1 cellular context compared by ENCODE assay signal in the genomic region with DNA sequence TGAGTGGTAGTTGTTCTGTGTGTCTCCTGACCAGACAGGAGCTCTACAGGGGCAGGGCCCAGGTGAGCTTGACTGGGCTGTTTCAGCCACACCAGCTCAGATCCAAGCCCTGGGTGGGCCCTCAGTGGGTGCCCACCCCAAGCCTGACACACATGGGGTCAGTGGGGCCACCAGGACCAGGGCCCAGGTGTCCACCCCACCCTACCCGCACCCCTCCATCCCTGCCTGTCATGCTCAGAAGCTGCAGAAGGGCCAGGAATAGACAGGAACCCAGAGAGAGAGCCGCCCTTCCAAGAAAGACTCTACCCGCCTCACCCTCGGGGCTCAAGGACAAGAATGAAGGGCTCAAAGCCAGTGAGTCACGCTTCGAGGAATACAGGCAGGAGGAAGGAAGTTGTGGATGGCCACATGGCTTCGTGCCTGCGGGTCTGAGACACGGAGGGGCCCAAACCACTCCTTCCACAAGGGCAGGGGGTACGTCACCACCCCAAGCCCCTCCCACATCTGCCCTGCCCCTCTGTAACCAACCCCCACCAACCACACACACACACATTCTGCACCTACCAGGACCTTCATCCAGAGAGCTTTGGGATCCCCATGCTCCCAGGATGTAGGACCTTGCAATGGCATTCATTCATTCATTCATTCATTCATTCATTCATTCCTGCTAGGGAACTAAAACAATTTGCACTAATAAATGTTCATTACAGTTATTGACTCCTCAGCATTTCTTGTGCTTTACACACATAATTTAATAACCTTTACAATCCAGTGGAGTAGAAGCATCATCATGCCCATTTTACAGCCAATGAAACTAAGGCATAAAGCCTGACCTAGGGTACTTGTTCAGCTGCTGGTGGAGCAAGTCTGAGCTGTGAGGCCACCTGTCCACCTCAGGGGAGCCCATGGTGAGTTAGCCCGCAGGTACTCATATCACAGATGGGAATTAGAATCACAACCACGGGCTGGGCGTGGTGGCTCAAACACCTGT.
TF ChIP-seq lines count a peak whose summit lies in the region.

No MANE protein-coding gene starts in this region.

TF ChIP-seq in Ishikawa, 13 proteins besides CTCF, POLR2A, EP300 and RAD21 (continued from another document):
- TF ChIP-seq FOXM1 (IDR thresholded peaks at IDR 0.05; ENCODE audit: borderline replicate concordance, low read depth) (no peak), TCF12 (IDR thresholded peaks at IDR 0.05; ENCODE audit: low read depth) (peak; percentile 54; the same call in 1 of the 2 replicates), ZBTB7A (IDR thresholded peaks at IDR 0.05; ENCODE audit: low read depth) (no peak), TEAD4 (IDR thresholded peaks at IDR 0.05) (peak; percentile 61)
